Comparison of ENCODE assay signal across 1 cellular context in the genomic region with DNA sequence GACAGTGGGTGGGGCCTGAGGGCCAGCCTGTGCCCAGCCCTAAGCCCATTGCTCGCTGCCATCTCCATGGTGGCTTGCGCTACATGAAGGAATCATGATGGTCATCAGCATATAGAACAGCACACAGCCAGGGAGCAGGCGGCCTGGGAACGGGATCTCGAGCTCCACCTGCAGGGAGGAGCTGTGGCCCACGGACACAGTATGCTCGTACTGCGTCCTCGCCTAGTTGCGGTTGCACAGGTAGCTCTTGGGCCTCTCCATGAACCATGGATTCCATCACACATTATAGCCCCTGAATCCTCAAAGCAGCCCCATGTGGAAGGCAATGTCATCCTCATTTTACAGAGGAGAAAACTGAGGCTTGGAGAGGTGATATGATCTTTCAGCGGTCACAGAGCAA.
TF ChIP-seq lines count a peak whose summit lies in the region.

No MANE protein-coding gene starts in this region.

TF ChIP-seq in IMR-90, 13 proteins besides CTCF, POLR2A, EP300 and RAD21:
- no peak for TF ChIP-seq MAZ (IDR thresholded peaks at IDR 0.05; ENCODE audit: borderline replicate concordance, low read depth, low read length)
- no peak for TF ChIP-seq CEBPB (IDR thresholded peaks at IDR 0.05; ENCODE audit: low read depth, low read length)
- TF ChIP-seq, protein P1, sequence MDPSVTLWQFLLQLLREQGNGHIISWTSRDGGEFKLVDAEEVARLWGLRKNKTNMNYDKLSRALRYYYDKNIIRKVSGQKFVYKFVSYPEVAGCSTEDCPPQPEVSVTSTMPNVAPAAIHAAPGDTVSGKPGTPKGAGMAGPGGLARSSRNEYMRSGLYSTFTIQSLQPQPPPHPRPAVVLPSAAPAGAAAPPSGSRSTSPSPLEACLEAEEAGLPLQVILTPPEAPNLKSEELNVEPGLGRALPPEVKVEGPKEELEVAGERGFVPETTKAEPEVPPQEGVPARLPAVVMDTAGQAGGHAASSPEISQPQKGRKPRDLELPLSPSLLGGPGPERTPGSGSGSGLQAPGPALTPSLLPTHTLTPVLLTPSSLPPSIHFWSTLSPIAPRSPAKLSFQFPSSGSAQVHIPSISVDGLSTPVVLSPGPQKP (IDR thresholded peaks at IDR 0.05; ENCODE audit: borderline replicate concordance, low read depth, low read length) = no peak
- no peak for TF ChIP-seq MXI1 (IDR thresholded peaks at IDR 0.05; ENCODE audit: borderline replicate concordance, low read depth, low read length)
- no peak for TF ChIP-seq NFE2L2 (IDR thresholded peaks at IDR 0.05; ENCODE audit: low read depth, low read length)
- TF ChIP-seq CHD1 (IDR thresholded peaks at IDR 0.05; ENCODE audit: low read depth, low read length) = no peak
- TF ChIP-seq MAFK (IDR thresholded peaks at IDR 0.05; ENCODE audit: low read depth, low read length) = no peak
- no peak for TF ChIP-seq BHLHE40 (IDR thresholded peaks at IDR 0.05; ENCODE audit: low read depth, low read length)
- TF ChIP-seq FOS (IDR thresholded peaks at IDR 0.05; ENCODE audit: low read depth, low read length) = no peak
- TF ChIP-seq RCOR1 (IDR thresholded peaks at IDR 0.05; ENCODE audit: insufficient replicate concordance, low read length) = no peak
- no peak for TF ChIP-seq SMC3 (IDR thresholded peaks at IDR 0.05; ENCODE audit: low read depth, low read length)
- no peak for TF ChIP-seq RFX5 (IDR thresholded peaks at IDR 0.05; ENCODE audit: low read depth, low read length)
- TF ChIP-seq, protein P2, sequence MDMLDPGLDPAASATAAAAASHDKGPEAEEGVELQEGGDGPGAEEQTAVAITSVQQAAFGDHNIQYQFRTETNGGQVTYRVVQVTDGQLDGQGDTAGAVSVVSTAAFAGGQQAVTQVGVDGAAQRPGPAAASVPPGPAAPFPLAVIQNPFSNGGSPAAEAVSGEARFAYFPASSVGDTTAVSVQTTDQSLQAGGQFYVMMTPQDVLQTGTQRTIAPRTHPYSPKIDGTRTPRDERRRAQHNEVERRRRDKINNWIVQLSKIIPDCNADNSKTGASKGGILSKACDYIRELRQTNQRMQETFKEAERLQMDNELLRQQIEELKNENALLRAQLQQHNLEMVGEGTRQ (IDR thresholded peaks at IDR 0.05; ENCODE audit: low read depth, low read length) = no peak
